In genomic region chr14:52844262-52845060, GRCh38 we compare ENCODE assay signal across 11 cellular contexts. TPM values are rescaled to one million over a fixed set of nuclear protein-coding genes. Genes with fewer than 3 reads are reported as not detected.
DNase-seq lines count a peak whose midpoint lies in the region; ATAC-seq and TF ChIP-seq lines count a peak whose summit lies in the region.
"Had no signal": no experiment of that assay in that cellular context is flagged by ENCODE, and none has a peak within 500 bp of the region (broad histone marks: within the 10 kb centered on the region; RNA-seq: fewer than 3 reads in every experiment).

No MANE protein-coding gene starts in this region.

- TF ChIP-seq CTCF in epithelial cell of esophagus (IDR thresholded peaks at IDR 0.05; ENCODE audit: insufficient read depth, low read depth, low read length, missing control alignments) (no peak), thoracic aorta (IDR thresholded peaks at IDR 0.05) (no peak)

- no peaks in the 10 kb centered on the region for H3K9me3 ChIP-seq in mesodermal cell (ENCODE audit: control insufficient read depth, low read length)
- H3K9me3 ChIP-seq in thoracic aorta = no peaks in the 10 kb centered on the region

- H3K4me3 ChIP-seq in epithelial cell of esophagus (ENCODE audit: low read length) (no peak overlapping the region), mesodermal cell (ENCODE audit: extremely low read depth, insufficient read depth, low read length, poor library complexity, severe bottlenecking) (no peak overlapping the region), thoracic aorta (peak overlapping the region; percentile 63)

- H3K27me3 ChIP-seq in thoracic aorta (replicated peaks; ENCODE audit: insufficient read depth) = no peaks in the 10 kb centered on the region

- peak overlapping the region; percentile 55 for H3K27ac ChIP-seq in mesodermal cell (ENCODE audit: low read depth, low read length, severe bottlenecking)
- H3K27ac ChIP-seq in thoracic aorta = peak overlapping the region; percentile 85 to 91

- ATAC-seq in thoracic aorta (ENCODE audit: insufficient number of reproducible peaks, low FRiP score, low read depth) = no peak
- no peak for ATAC-seq in HG03342 (IDR thresholded peaks at IDR 0.05; ENCODE audit: unreplicated experiment)
- no peak for ATAC-seq in HG02763 (IDR thresholded peaks at IDR 0.05; ENCODE audit: unreplicated experiment)
- ATAC-seq: naive thymus-derived CD8-positive, alpha-beta T cell had no signal

- H3K4me1 ChIP-seq in mesodermal cell (ENCODE audit: control insufficient read depth, insufficient read depth, low read length, poor library complexity, severe bottlenecking) (peaks cover 20% of the 10 kb centered on the region), thoracic aorta (ENCODE audit: control insufficient read depth in 1 of 2, low read depth in 2 of 2) (peaks cover 13 to 26% of the 10 kb centered on the region in 2 donors)

- DNase-seq in MV-4-11 (lab: John Stamatoyannopoulos, UW) (peak; percentile 41), epithelial cell of esophagus (ENCODE audit: low read depth) (peak; percentile 11), thoracic aorta (ENCODE audit: low spot score) (no peak), NCI-H187 (lab: John Stamatoyannopoulos, UW) (no peak)
- DNase-seq in stimulated activated CD4-positive, alpha-beta T cell treated with anti-CD3 and anti-CD28 coated beads, Interleukin-12 subunit alpha, Interleukin-12 subunit beta, amount 100 ng/mL, for 4 hours = no peak
- DNase-seq: amygdala; naive thymus-derived CD8-positive, alpha-beta T cell; NCI-H2227 treated with DMSO at 0.1 percent for 48 hours had no signal

- WGBS in mesodermal cell (ENCODE audit: insufficient coverage in 2 of 2), 2 experiments = 55 to 77% methylated on average over 3 to 6 of the region's 6 CpGs

- H3K36me3 ChIP-seq in mesodermal cell (ENCODE audit: control insufficient read depth, insufficient read depth, low read length) = no peaks in the 10 kb centered on the region
- H3K36me3 ChIP-seq in thoracic aorta = no peaks in the 10 kb centered on the region

RNA-seq across cellular contexts. Expression of gene GNPNAT1, which starts 53.1 kb away (rescaled TPM):
- polyA plus RNA-seq in mesodermal cell (2013, experiment 1 of 2) = 24.8 TPM
- 24.5 TPM for polyA plus RNA-seq in mesodermal cell (2013, experiment 2 of 2)
- 10 to 100 TPM; 15.8 to 78.2 TPM for total RNA-seq in thoracic aorta

Comparison
In these comparisons a context has a peak if more than half of its experiments do, and no peak if none do; other contexts are left out.
1. DNase-seq: peak in MV-4-11 (single experiment) and epithelial cell of esophagus (single experiment); none in thoracic aorta (single experiment), stimulated activated CD4-positive, alpha-beta T cell treated with anti-CD3 and anti-CD28 coated beads, Interleukin-12 subunit alpha, Interleukin-12 subunit beta, amount 100 ng/mL, for 4 hours (single experiment) and NCI-H187 (0 of 2).